26 cellular contexts compared by ENCODE assay signal in the genomic region with DNA sequence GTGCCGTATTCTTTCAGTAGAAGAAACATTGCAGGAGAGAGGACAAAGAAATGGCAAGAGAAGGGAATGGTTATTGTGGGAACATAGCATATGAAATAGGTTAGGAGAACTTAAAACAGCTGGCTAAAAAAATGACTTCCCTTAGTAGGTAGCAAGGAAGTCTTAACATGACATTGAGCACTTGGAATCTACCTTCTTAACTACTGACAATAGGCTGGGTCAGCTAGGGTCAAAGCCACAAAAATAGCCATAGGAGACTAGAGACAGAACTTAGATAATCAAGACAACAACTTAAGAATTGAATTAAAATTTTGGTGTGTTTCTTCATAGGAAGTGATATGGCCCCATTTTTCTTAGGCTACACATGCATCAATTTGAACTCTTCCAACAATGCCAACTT.
DNase-seq lines count a peak whose midpoint lies in the region; FAIRE-seq and TF ChIP-seq lines count a peak whose summit lies in the region.
"Had no signal": no experiment of that assay in that cellular context is flagged by ENCODE, and none has a peak within 500 bp of the region (broad histone marks: within the 10 kb centered on the region; RNA-seq: fewer than 3 reads in every experiment).

No MANE protein-coding gene starts in this region.

- TF ChIP-seq POLR2A in Peyer's patch (IDR thresholded peaks at IDR 0.05): no peak

- peak; percentile 99 for FAIRE-seq in D721Med (lab: Jason Lieb, UNC)
- FAIRE-seq: A204.1, GM12878, GM12892, GM18507 had no signal

- H3K4me3 ChIP-seq in SK-N-MC (no peak overlapping the region), Peyer's patch (no peak overlapping the region)
- H3K4me3 ChIP-seq: BLaER1 treated with 17β-estradiol and CSF1 and Interleukin-3, amounts not matched to agents 10 nM and 100 nM; GM12878 had no signal

- TF ChIP-seq CTCF in D721Med (IDR thresholded peaks at IDR 0.05; ENCODE audit: insufficient read depth, missing control alignments): no peak
- no peak for TF ChIP-seq CTCF in Peyer's patch (IDR thresholded peaks at IDR 0.05)

- H3K9me3 ChIP-seq in SK-N-MC (ENCODE audit: low read depth, low read length): no peaks in the 10 kb centered on the region
- no peaks in the 10 kb centered on the region for H3K9me3 ChIP-seq in Peyer's patch
- H3K9me3 ChIP-seq: Caco-2 had no signal

- no peak overlapping the region for H3K9ac ChIP-seq in SK-N-MC (ENCODE audit: insufficient read length)
- H3K9ac ChIP-seq: BLaER1 treated with 17β-estradiol and CSF1 and Interleukin-3, amounts not matched to agents 10 nM and 100 nM had no signal

- H3K4me1 ChIP-seq in Peyer's patch: no peaks in the 10 kb centered on the region
- H3K4me1 ChIP-seq: Caco-2 had no signal

- H3K27ac ChIP-seq in SK-N-MC (peak overlapping the region; percentile 57; the same call in 1 of the 2 replicates), Peyer's patch (no peak overlapping the region)
- H3K27ac ChIP-seq: BLaER1 treated with 17β-estradiol and CSF1 and Interleukin-3, amounts not matched to agents 10 nM and 100 nM; C4-2B had no signal

- no peaks in the 10 kb centered on the region for H3K27me3 ChIP-seq in Peyer's patch
- H3K27me3 ChIP-seq: BLaER1 treated with 17β-estradiol and CSF1 and Interleukin-3, amounts not matched to agents 10 nM and 100 nM had no signal

- H3K36me3 ChIP-seq in SK-N-MC (ENCODE audit: insufficient read depth, low read length) (no peaks in the 10 kb centered on the region), Peyer's patch (no peaks in the 10 kb centered on the region)

- DNase-seq in D721Med (ENCODE audit: insufficient read length, low spot score) (no peak), SK-N-MC (ENCODE audit: low read depth, low spot score) (no peak), dermis blood vessel endothelial cell (peak; percentile 63), KG1 (lab: John Stamatoyannopoulos, UW) (no peak), NCI-H524 (lab: John Stamatoyannopoulos, UW) (no peak), NCI-H146 treated with DMSO at 0.1 percent for 48 hours (lab: John Stamatoyannopoulos, UW; ENCODE audit: unreplicated experiment) (no peak), Peyer's patch (no peak)
- DNase-seq: 8988T; AML-193; Caco-2; Calu3; CD4-positive, alpha-beta T cell; CD8-positive, alpha-beta T cell; DMS 273 treated with DMSO at 0.1 percent for 48 hours; DMS153; DMS53; DMS79; DND-41; EL; GDM1 had no signal
